In the genomic region with DNA sequence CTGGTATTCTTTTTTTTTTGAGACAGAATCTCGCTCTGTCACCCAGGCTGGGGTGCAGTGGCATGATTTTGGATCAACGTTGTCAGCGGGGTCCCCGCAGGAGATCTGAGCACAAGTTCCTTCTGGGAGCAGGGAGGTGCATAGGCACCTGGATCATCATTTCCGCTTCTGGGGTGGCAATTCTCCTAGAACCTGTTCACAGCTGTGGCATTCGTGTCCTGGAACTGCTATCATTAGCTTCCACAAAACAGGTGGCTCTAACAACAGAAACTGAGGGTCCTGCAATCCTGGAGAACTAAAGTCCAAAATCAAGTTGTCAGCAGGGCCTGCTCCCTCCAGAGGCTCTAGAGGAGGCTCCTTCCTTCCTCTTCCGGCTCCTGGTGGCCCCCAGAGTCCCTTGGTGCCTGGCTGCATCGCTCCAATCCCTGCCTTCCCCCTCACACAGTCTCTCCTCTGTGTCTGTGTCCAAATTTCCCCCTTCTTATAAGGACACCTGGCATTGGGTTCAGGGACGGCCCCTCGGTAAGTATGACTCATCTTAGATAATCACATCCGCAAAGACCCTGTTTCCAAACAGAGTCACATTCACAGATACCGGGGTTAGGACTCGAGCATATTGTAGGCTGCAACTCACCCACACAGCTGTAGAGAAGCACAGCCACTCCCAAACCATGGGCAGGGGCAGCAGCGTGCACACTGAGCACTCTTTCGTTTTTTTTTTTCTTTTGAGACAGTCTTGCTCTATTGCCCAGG, we compare ENCODE assay signal across 9 cellular contexts. TPM values are rescaled to one million over a fixed set of nuclear protein-coding genes. Genes with fewer than 3 reads are reported as not detected.
A peak's percentile ranks its signal among the peaks of the same experiment; 100 is the strongest.
DNase-seq lines count a peak whose midpoint lies in the region; ATAC-seq and TF ChIP-seq lines count a peak whose summit lies in the region.
"Had no signal": no experiment of that assay in that cellular context is flagged by ENCODE, and none has a peak within 500 bp of the region (broad histone marks: within the 10 kb centered on the region; RNA-seq: fewer than 3 reads in every experiment).

No MANE protein-coding gene starts in this region.

- ATAC-seq in GM18511 (IDR thresholded peaks at IDR 0.05; ENCODE audit: unreplicated experiment) = peak; percentile 63
- ATAC-seq in GM21529 (IDR thresholded peaks at IDR 0.05; ENCODE audit: unreplicated experiment) = peak; percentile 51
- ATAC-seq in HG03565 (IDR thresholded peaks at IDR 0.05; ENCODE audit: unreplicated experiment) = peak; percentile 48
- ATAC-seq in foreskin keratinocyte = no peak

- peak overlapping the region; percentile 79 for H3K27ac ChIP-seq in foreskin keratinocyte

- H3K27me3 ChIP-seq in foreskin keratinocyte = no peaks in the 10 kb centered on the region

- H3K4me1 ChIP-seq in foreskin keratinocyte = peaks cover 8% of the 10 kb centered on the region

- no peak for TF ChIP-seq CTCF in foreskin keratinocyte (conservative IDR thresholded peaks at IDR 0.05)

- DNase-seq in foreskin keratinocyte = no peak
- DNase-seq in GDM1 (lab: John Stamatoyannopoulos, UW) = no peak
- DNase-seq in DMS153 treated with DMSO at 0.1 percent for 48 hours (lab: John Stamatoyannopoulos, UW; ENCODE audit: unreplicated experiment) = no peak
- no peak for DNase-seq in HuH-7.5 (ENCODE audit: low spot score)
- no peak for DNase-seq in superior temporal gyrus (ENCODE audit: extremely low spot score)
- DNase-seq: activated T-cell treated with anti-CD3 and anti-CD28 coated beads, Interleukin-2, amount 50 U/mL, for 1 hour had no signal

RNA-seq across cellular contexts. Expression of a gene that starts 43.5 kb away (rescaled TPM):
- 17.2 and 21.9 TPM in 2 replicates for total RNA-seq in foreskin keratinocyte
- 16.8 and 18.4 TPM in 2 replicates for polyA plus RNA-seq in foreskin keratinocyte

RNA-seq across cellular contexts. Expression of a gene that starts 60.0 kb away (rescaled TPM):
- 455 and 588 TPM in 2 replicates for total RNA-seq in foreskin keratinocyte
- 419 and 621 TPM in 2 replicates for polyA plus RNA-seq in foreskin keratinocyte
